ENCODE assay signal across 24 cellular contexts in the genomic region with DNA sequence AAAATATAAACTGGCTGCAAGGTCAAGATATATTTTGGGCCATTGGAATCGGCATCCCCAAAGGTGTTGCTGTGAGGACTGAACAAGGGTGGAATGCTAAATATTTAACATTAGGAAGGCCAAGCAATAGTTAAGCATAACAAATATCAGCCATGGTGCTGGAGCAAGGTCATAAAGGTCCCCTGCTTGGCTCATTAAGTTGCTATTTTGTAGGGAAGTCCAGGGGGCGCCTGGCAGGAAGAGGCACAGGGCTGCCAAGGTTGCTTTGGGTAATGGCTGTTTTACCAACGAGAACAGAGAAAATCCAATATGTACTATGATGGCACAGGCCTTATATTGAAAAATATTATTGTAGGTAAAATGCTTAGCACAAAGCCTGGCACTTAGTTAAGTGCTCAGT.
"Had no signal": no experiment of that assay in that cellular context is flagged by ENCODE, and none has a peak within 500 bp of the region (broad histone marks: within the 10 kb centered on the region; RNA-seq: fewer than 3 reads in every experiment).

No MANE protein-coding gene starts in this region.

- H3K27me3 Mint-ChIP-seq: activated CD4-positive, alpha-beta T cell treated with anti-CD3 and anti-CD28 coated beads, Interleukin-2, amount 10 ng/mL, durations not matched to agents 24 days and 14 days; activated naive CD8-positive, alpha-beta T cell treated with anti-CD3 and anti-CD28 coated beads, Interleukin-2, amount 50 U/mL, for 24 hours had no signal

- DNase-seq: activated CD4-positive, alpha-beta T cell treated with anti-CD3 and anti-CD28 coated beads for 1 hour; activated CD4-positive, alpha-beta T cell treated with anti-CD3 and anti-CD28 coated beads, Interleukin-2, amount 10 ng/mL, durations not matched to agents 24 days and 14 days; activated CD4-positive, alpha-beta T cell treated with anti-CD3 and anti-CD28 coated beads, Interleukin-2, amount 50 U/mL, for 48 hours; activated CD8-positive, alpha-beta memory T cell treated with anti-CD3 and anti-CD28 coated beads for 24 hours; activated effector memory CD4-positive, alpha-beta T cell treated with anti-CD3 and anti-CD28 coated beads, Interleukin-2, amount 50 U/mL, for 16 hours; activated naive CD4-positive, alpha-beta T cell treated with Interleukin-2 at 50 U/mL for 16 hours; activated naive CD8-positive, alpha-beta T cell treated with anti-CD3 and anti-CD28 coated beads, Interleukin-2, amount 50 U/mL, for 24 hours; activated T-cell treated with anti-CD3 and anti-CD28 coated beads, Interleukin-2, amount 50 U/mL, for 4 hours; amniotic stem cell; body of pancreas; Karpas-422; NCI-H1105 treated with DMSO at 0.1 percent for 48 hours; NCI-H1436 treated with DMSO at 0.1 percent for 48 hours; NCI-H187; NCI-H2081; NCI-H524; PC-3; SHP77 treated with DMSO at 0.1 percent for 48 hours had no signal

- H3K27ac ChIP-seq: ascending aorta, body of pancreas had no signal

- ATAC-seq: activated naive CD4-positive, alpha-beta T cell treated with anti-CD3 and anti-CD28 coated beads, Interleukin-2, amount 50 U/mL, for 72 hours; activated naive CD8-positive, alpha-beta T cell treated with anti-CD3 and anti-CD28 coated beads, Interleukin-2, amount 50 U/mL, for 24 hours; activated T-cell treated with anti-CD3 and anti-CD28 coated beads, Interleukin-2, amount 50 U/mL, for 4 hours; body of pancreas; K562; PC-3 had no signal

- H3K27ac Mint-ChIP-seq: activated CD4-positive, alpha-beta T cell treated with anti-CD3 and anti-CD28 coated beads, Interleukin-2, amount 10 ng/mL, durations not matched to agents 24 days and 14 days; activated naive CD4-positive, alpha-beta T cell treated with anti-CD3 and anti-CD28 coated beads, Interleukin-2, amount 50 U/mL, for 72 hours; activated naive CD8-positive, alpha-beta T cell treated with anti-CD3 and anti-CD28 coated beads, Interleukin-2, amount 50 U/mL, for 24 hours; T-helper 1 cell treated with Interleukin-12 subunit alpha and Interleukin-12 subunit beta and Interleukin-4 antibody, amounts not matched to agents 30 μg/mL and 1 μg/mL, for 36 hours had no signal

- FAIRE-seq: bronchial epithelial cell, K562, RCC 7860 had no signal

- H3K4me1 Mint-ChIP-seq: activated CD4-positive, alpha-beta T cell treated with anti-CD3 and anti-CD28 coated beads, Interleukin-2, amount 10 ng/mL, durations not matched to agents 24 days and 14 days; activated naive CD8-positive, alpha-beta T cell treated with anti-CD3 and anti-CD28 coated beads, Interleukin-2, amount 50 U/mL, for 24 hours had no signal

- H3K9me3 ChIP-seq: body of pancreas had no signal

- H3K36me3 ChIP-seq: ascending aorta had no signal

- H3K4me1 ChIP-seq: ascending aorta had no signal

- H3K4me3 Mint-ChIP-seq: activated CD4-positive, alpha-beta T cell treated with anti-CD3 and anti-CD28 coated beads, Interleukin-2, amount 10 ng/mL, durations not matched to agents 24 days and 14 days; activated naive CD8-positive, alpha-beta T cell treated with anti-CD3 and anti-CD28 coated beads, Interleukin-2, amount 50 U/mL, for 24 hours; activated T-cell treated with anti-CD3 and anti-CD28 coated beads, Interleukin-2, amount 50 U/mL, for 4 hours; T-helper 1 cell treated with Interleukin-12 subunit alpha and Interleukin-12 subunit beta and Interleukin-4 antibody, amounts not matched to agents 30 μg/mL and 1 μg/mL, for 36 hours had no signal

- H3K27me3 ChIP-seq: ascending aorta, body of pancreas had no signal

- H3K4me3 ChIP-seq: ascending aorta, body of pancreas, K562 had no signal
